In genomic region chr7:137572071-137572784, GRCh38 we compare ENCODE assay signal across 24 cellular contexts.
"Had no signal": no experiment of that assay in that cellular context is flagged by ENCODE, and none has a peak within 500 bp of the region (broad histone marks: within the 10 kb centered on the region; RNA-seq: fewer than 3 reads in every experiment).

No MANE protein-coding gene starts in this region.

- DNase-seq: activated CD4-positive, alpha-beta T cell treated with anti-CD3 and anti-CD28 coated beads, Interleukin-2, amount 10 ng/mL, durations not matched to agents 24 days and 14 days; activated CD8-positive, alpha-beta memory T cell treated with anti-CD3 and anti-CD28 coated beads, Interleukin-2, amount 10 ng/mL, durations not matched to agents 7 days and 5 days; activated CD8-positive, alpha-beta T cell treated with anti-CD3 and anti-CD28 coated beads for 36 hours; activated T-cell treated with anti-CD3 and anti-CD28 coated beads for 4 hours; adrenal gland; body of pancreas; caudate nucleus; dermis blood vessel endothelial cell; effector CD8-positive, alpha-beta T cell; erythroblast; heart left ventricle; left ventricle myocardium superior; ovary; psoas muscle; stimulated activated CD4-positive, alpha-beta T cell treated with anti-CD3 and anti-CD28 coated beads, Interleukin-4, amount 100 ng/mL, for 24 hours; stimulated activated naive CD4-positive, alpha-beta T cell treated with Interleukin-2 at 50 U/mL for 16 hours; upper lobe of left lung had no signal

- FAIRE-seq: islet of Langerhans had no signal

- H3K9me3 Mint-ChIP-seq: activated CD4-positive, alpha-beta T cell treated with anti-CD3 and anti-CD28 coated beads, Interleukin-2, amount 10 ng/mL, durations not matched to agents 24 days and 14 days; activated CD8-positive, alpha-beta T cell treated with anti-CD3 and anti-CD28 coated beads for 36 hours; activated T-helper 1 cell treated with anti-CD3 and anti-CD28 coated beads, Interleukin-12 subunit alpha, Interleukin-12 subunit beta, Interleukin-2, Interleukin-4 antibody, amounts not matched to agents 30 ng/mL and 10 ng/mL and 1 ng/mL, durations not matched to agents 14 hours and 24 hours and 36 hours; natural killer cell treated with Interleukin-12 subunit alpha and Interleukin-12 subunit beta and Interleukin-15 and Interleukin-18, amount 100 ng/mL, for 72 hours had no signal

- H3K4me3 Mint-ChIP-seq: activated CD4-positive, alpha-beta T cell treated with anti-CD3 and anti-CD28 coated beads, Interleukin-2, amount 10 ng/mL, durations not matched to agents 24 days and 14 days; activated CD8-positive, alpha-beta memory T cell treated with anti-CD3 and anti-CD28 coated beads, Interleukin-2, amount 10 ng/mL, durations not matched to agents 7 days and 5 days; activated CD8-positive, alpha-beta T cell treated with anti-CD3 and anti-CD28 coated beads for 36 hours; activated T-helper 1 cell treated with anti-CD3 and anti-CD28 coated beads, Interleukin-12 subunit alpha, Interleukin-12 subunit beta, Interleukin-2, Interleukin-4 antibody, amounts not matched to agents 30 ng/mL and 10 ng/mL and 1 ng/mL, durations not matched to agents 14 hours and 24 hours and 36 hours; natural killer cell treated with Interleukin-12 subunit alpha and Interleukin-12 subunit beta and Interleukin-15 and Interleukin-18, amount 100 ng/mL, for 72 hours had no signal

- ATAC-seq: activated CD4-positive, CD25-positive, alpha-beta regulatory T cell treated with anti-CD3 and anti-CD28 coated beads, Interleukin-2, amount 50 U/mL, for 24 hours; activated CD8-positive, alpha-beta memory T cell treated with anti-CD3 and anti-CD28 coated beads, Interleukin-2, amount 10 ng/mL, durations not matched to agents 7 days and 5 days; activated CD8-positive, alpha-beta T cell treated with anti-CD3 and anti-CD28 coated beads for 36 hours; activated naive CD4-positive, alpha-beta T cell treated with anti-CD3 and anti-CD28 coated beads, Interleukin-2, amount 50 U/mL, for 72 hours; body of pancreas; heart left ventricle; left ventricle myocardium superior; natural killer cell treated with Interleukin-12 subunit alpha and Interleukin-12 subunit beta and Interleukin-15 and Interleukin-18, amount 100 ng/mL, for 72 hours; psoas muscle had no signal

- H3K9me3 ChIP-seq: adrenal gland, body of pancreas, heart left ventricle, neutrophil, ovary, psoas muscle, right atrium auricular region, upper lobe of left lung had no signal

- H3K4me1 ChIP-seq: adrenal gland, body of pancreas, psoas muscle, right atrium auricular region, upper lobe of left lung had no signal

- H3K4me1 Mint-ChIP-seq: activated CD4-positive, alpha-beta T cell treated with anti-CD3 and anti-CD28 coated beads, Interleukin-2, amount 10 ng/mL, durations not matched to agents 24 days and 14 days; activated CD8-positive, alpha-beta memory T cell treated with anti-CD3 and anti-CD28 coated beads, Interleukin-2, amount 10 ng/mL, durations not matched to agents 7 days and 5 days had no signal

- H3K36me3 Mint-ChIP-seq: activated CD8-positive, alpha-beta memory T cell treated with anti-CD3 and anti-CD28 coated beads, Interleukin-2, amount 10 ng/mL, durations not matched to agents 7 days and 5 days; activated naive CD4-positive, alpha-beta T cell treated with anti-CD3 and anti-CD28 coated beads, Interleukin-2, amount 50 U/mL, for 72 hours; natural killer cell treated with Interleukin-12 subunit alpha and Interleukin-12 subunit beta and Interleukin-15 and Interleukin-18, amount 100 ng/mL, for 72 hours had no signal

- H3K36me3 ChIP-seq: adrenal gland, heart left ventricle, neutrophil, ovary, right atrium auricular region, upper lobe of left lung had no signal

- H3K4me3 ChIP-seq: adrenal gland, body of pancreas, heart left ventricle, ovary, psoas muscle, right atrium auricular region, upper lobe of left lung had no signal

- H3K27me3 ChIP-seq: adrenal gland, body of pancreas, heart left ventricle, neutrophil, ovary, right atrium auricular region, upper lobe of left lung had no signal

- H3K27me3 Mint-ChIP-seq: activated CD4-positive, alpha-beta T cell treated with anti-CD3 and anti-CD28 coated beads, Interleukin-2, amount 10 ng/mL, durations not matched to agents 24 days and 14 days; natural killer cell treated with Interleukin-12 subunit alpha and Interleukin-12 subunit beta and Interleukin-15 and Interleukin-18, amount 100 ng/mL, for 72 hours had no signal

- H3K27ac ChIP-seq: adrenal gland, body of pancreas, heart left ventricle, neutrophil, ovary, psoas muscle, right atrium auricular region, upper lobe of left lung had no signal

- H3K27ac Mint-ChIP-seq: activated CD4-positive, alpha-beta T cell treated with anti-CD3 and anti-CD28 coated beads, Interleukin-2, amount 10 ng/mL, durations not matched to agents 24 days and 14 days; activated CD8-positive, alpha-beta memory T cell treated with anti-CD3 and anti-CD28 coated beads, Interleukin-2, amount 10 ng/mL, durations not matched to agents 7 days and 5 days; activated CD8-positive, alpha-beta T cell treated with anti-CD3 and anti-CD28 coated beads for 36 hours; activated naive CD4-positive, alpha-beta T cell treated with anti-CD3 and anti-CD28 coated beads, Interleukin-2, amount 50 U/mL, for 72 hours; activated T-helper 1 cell treated with anti-CD3 and anti-CD28 coated beads, Interleukin-12 subunit alpha, Interleukin-12 subunit beta, Interleukin-2, Interleukin-4 antibody, amounts not matched to agents 30 ng/mL and 10 ng/mL and 1 ng/mL, durations not matched to agents 14 hours and 24 hours and 36 hours; natural killer cell treated with Interleukin-12 subunit alpha and Interleukin-12 subunit beta and Interleukin-15 and Interleukin-18, amount 100 ng/mL, for 72 hours had no signal
